17 cellular contexts compared by ENCODE assay signal in genomic region chrX:131711478-131711867, GRCh38.
DNase-seq lines count a peak whose midpoint lies in the region; ATAC-seq, FAIRE-seq and TF ChIP-seq lines count a peak whose summit lies in the region.
"Had no signal": no experiment of that assay in that cellular context is flagged by ENCODE, and none has a peak within 500 bp of the region (broad histone marks: within the 10 kb centered on the region; RNA-seq: fewer than 3 reads in every experiment).

No MANE protein-coding gene starts in this region.

- H3K27me3 Mint-ChIP-seq in immature natural killer cell (ENCODE audit: low read depth in 3 of 3) = peaks cover 0 to 12% (median 2%) of the 10 kb centered on the region in 3 donors
- H3K27me3 Mint-ChIP-seq: activated naive CD4-positive, alpha-beta T cell treated with anti-CD3 and anti-CD28 coated beads, Interleukin-2, amount 50 U/mL, for 24 hours had no signal

- no peak for TF ChIP-seq RAD21 in A549 (conservative IDR thresholded peaks at IDR 0.05 in 1 of 2, IDR thresholded peaks at IDR 0.05 in 1 of 2)

- DNase-seq in A549 (ENCODE audit: low read depth in 1 of 2, low spot score in 1 of 2) = no peak
- DNase-seq in ascending aorta (ENCODE audit: low spot score in 2 of 2) = no peak
- no peak for DNase-seq in immature natural killer cell
- no peak for DNase-seq in stimulated activated CD4-positive, alpha-beta T cell treated with anti-CD3 and anti-CD28 coated beads, Interleukin-2, amount 100 ng/mL, for 24 hours
- DNase-seq in DMS 273 (lab: John Stamatoyannopoulos, UW; ENCODE audit: unreplicated experiment) = no peak
- no peak for DNase-seq in left colon
- DNase-seq: activated CD4-positive, alpha-beta T cell treated with anti-CD3 and anti-CD28 coated beads for 1 hour; endodermal cell; left ventricle myocardium inferior; NCI-H2081 treated with DMSO at 0.1 percent for 48 hours; T1000 had no signal

- H3K27ac ChIP-seq in A549 (peak overlapping the region in 1 of 2 experiments; percentile 51; a peak in 1 of 6 replicates), ascending aorta (no peak overlapping the region)
- H3K27ac ChIP-seq: KMS-11, left ventricle myocardium inferior had no signal

- no peak for TF ChIP-seq EP300 in A549 (IDR thresholded peaks at IDR 0.05)

- 73% methylated on average over 7 of the region's 8 CpGs for WGBS in A549 (ENCODE audit: missing lambda C conversion rate)

- TF ChIP-seq POLR2A in A549 (IDR thresholded peaks at IDR 0.05; ENCODE audit: low read length) = no peak

- H3K4me3 ChIP-seq in A549 (peak overlapping the region; percentile 30; the same call in 2 of the 3 replicates), GM08714 (ENCODE audit: low read length) (peak overlapping the region; percentile 42; the same call in 1 of the 2 replicates), ascending aorta (peak overlapping the region; percentile 40 to 41)
- H3K4me3 ChIP-seq: left ventricle myocardium inferior had no signal

- no peaks in the 10 kb centered on the region for H3K36me3 Mint-ChIP-seq in immature natural killer cell
- H3K36me3 Mint-ChIP-seq: activated naive CD4-positive, alpha-beta T cell treated with anti-CD3 and anti-CD28 coated beads, Interleukin-2, amount 50 U/mL, for 24 hours had no signal

- FAIRE-seq in A549 (lab: Jason Lieb, UNC) = no peak
- FAIRE-seq: H54 had no signal

- peaks cover 5 to 8% of the 10 kb centered on the region in 2 donors for H3K4me1 Mint-ChIP-seq in immature natural killer cell
- H3K4me1 Mint-ChIP-seq: activated naive CD4-positive, alpha-beta T cell treated with anti-CD3 and anti-CD28 coated beads, Interleukin-2, amount 50 U/mL, for 24 hours had no signal

- H3K27ac Mint-ChIP-seq in immature natural killer cell = peak overlapping the region in 2 of 6 donors; percentile 56 to 64
- H3K27ac Mint-ChIP-seq: activated naive CD4-positive, alpha-beta T cell treated with anti-CD3 and anti-CD28 coated beads, Interleukin-2, amount 50 U/mL, for 24 hours; activated T-helper 1 cell treated with anti-CD3 and anti-CD28 coated beads, Interleukin-12 subunit alpha, Interleukin-12 subunit beta, Interleukin-2, Interleukin-4 antibody, amounts not matched to agents 30 ng/mL and 10 ng/mL and 1 ng/mL, durations not matched to agents 14 hours and 24 hours and 36 hours; endodermal cell had no signal

- POLR2A ChIA-PET in A549 (lab: Yijun Ruan, JAX) = no interaction called here

- H3K27me3 ChIP-seq in ascending aorta = no peaks in the 10 kb centered on the region

- H3K4me2 ChIP-seq in A549 = peak overlapping the region; percentile 93
- H3K4me2 ChIP-seq: KMS-11 had no signal

- no peaks in the 10 kb centered on the region for H3K36me3 ChIP-seq in ascending aorta
- H3K36me3 ChIP-seq: left ventricle myocardium inferior had no signal

- intact Hi-C loops in ascending aorta (cut with DNase I) (loop anchor here (1.0 to 2.0 kb wide), 2 partner anchors 17 to 81 kb away; no protein-coding TSS in a partner anchor), left colon (cut with DNase I, micrococcal nuclease) (no loop called here)

- H3K4me1 ChIP-seq in A549 = peaks cover 6% of the 10 kb centered on the region; the same call in 1 of the 3 replicates
- no peaks in the 10 kb centered on the region for H3K4me1 ChIP-seq in ascending aorta
- H3K4me1 ChIP-seq: left ventricle myocardium inferior had no signal

- CTCF ChIA-PET in A549 (lab: Yijun Ruan, JAX) = interaction anchor here (1.1 to 1.9 kb wide), 3 partner anchors 15 to 52 kb away, joined by 3 to 6 read pairs (median 4); no protein-coding TSS in a partner anchor

- H3K9me3 ChIP-seq in A549 (0 out of 3 replicates have a peak, but pooled peaks cover 3% of the 10 kb centered on the region), ascending aorta (no peaks in the 10 kb centered on the region)
- H3K9me3 ChIP-seq: left ventricle myocardium inferior had no signal

- H3K4me3 Mint-ChIP-seq in immature natural killer cell = peak overlapping the region in 4 of 5 donors; percentile 84 to 92 (median 86)
- H3K4me3 Mint-ChIP-seq: activated naive CD4-positive, alpha-beta T cell treated with anti-CD3 and anti-CD28 coated beads, Interleukin-2, amount 50 U/mL, for 24 hours; activated T-helper 1 cell treated with anti-CD3 and anti-CD28 coated beads, Interleukin-12 subunit alpha, Interleukin-12 subunit beta, Interleukin-2, Interleukin-4 antibody, amounts not matched to agents 30 ng/mL and 10 ng/mL and 1 ng/mL, durations not matched to agents 14 hours and 24 hours and 36 hours; endodermal cell had no signal

- no peaks in the 10 kb centered on the region for H3K9me3 Mint-ChIP-seq in immature natural killer cell
- H3K9me3 Mint-ChIP-seq: activated naive CD4-positive, alpha-beta T cell treated with anti-CD3 and anti-CD28 coated beads, Interleukin-2, amount 50 U/mL, for 24 hours had no signal

- no peak for ATAC-seq in A549
- ATAC-seq in left colon = no peak
- ATAC-seq in GM19397 (IDR thresholded peaks at IDR 0.05; ENCODE audit: unreplicated experiment) = no peak

- TF ChIP-seq CTCF in A549 (IDR thresholded peaks at IDR 0.05) = no peak
- TF ChIP-seq CTCF in ascending aorta (IDR thresholded peaks at IDR 0.05) = no peak

TF ChIP-seq in A549, 52 proteins besides CTCF, POLR2A, EP300 and RAD21:
- TF ChIP-seq RNF2 (IDR thresholded peaks at IDR 0.05; ENCODE audit: borderline replicate concordance, low read depth) = no peak
- no peak for TF ChIP-seq ELK1 (IDR thresholded peaks at IDR 0.05; ENCODE audit: low read depth, low read length)
- TF ChIP-seq EHF (CRISPR knock-in tag; IDR thresholded peaks at IDR 0.05) = no peak
- no peak for TF ChIP-seq MYC (IDR thresholded peaks at IDR 0.05; ENCODE audit: borderline replicate concordance, low read length)
- no peak for TF ChIP-seq JUNB (IDR thresholded peaks at IDR 0.05)
- TF ChIP-seq RFX5 (IDR thresholded peaks at IDR 0.05) = no peak
- TF ChIP-seq KDM5A (IDR thresholded peaks at IDR 0.05) = no peak
- no peak for TF ChIP-seq TP53 (CRISPR knock-in tag; IDR thresholded peaks at IDR 0.05)
- TF ChIP-seq GATA3 (IDR thresholded peaks at IDR 0.05; ENCODE audit: borderline replicate concordance) = no peak
- TF ChIP-seq HOXB5 (CRISPR knock-in tag; IDR thresholded peaks at IDR 0.05) = no peak
- TF ChIP-seq NPAS2 (CRISPR knock-in tag; IDR thresholded peaks at IDR 0.05; ENCODE audit: borderline replicate concordance) = no peak
